In genomic region chr3:71010731-71011455, GRCh38 we compare ENCODE assay signal across 8 cellular contexts.
DNase-seq lines count a peak whose midpoint lies in the region; ATAC-seq and TF ChIP-seq lines count a peak whose summit lies in the region.

No MANE protein-coding gene starts in this region.

- peak overlapping the region; percentile 0; the same call in 1 of the 2 replicates for H3K4me2 ChIP-seq in PC-3 (ENCODE audit: low read length)

- peak in 2 of 3 donors; percentile 69 to 90 for DNase-seq in CD4-positive, CD25-positive, alpha-beta regulatory T cell
- no peak for DNase-seq in PC-3
- DNase-seq in ascending aorta (ENCODE audit: low spot score in 2 of 2): no peak
- peak in 2 of 3 donors; percentile 21 to 32 for DNase-seq in stimulated activated CD4-positive, alpha-beta T cell treated with anti-CD3 and anti-CD28 coated beads, TNF-alpha, amount 100 ng/mL, for 1 hour (ENCODE audit: low read depth in 3 of 3, low spot score in 1 of 3)
- DNase-seq in NOMO-1 treated with DMSO at 0.1 percent for 48 hours (lab: John Stamatoyannopoulos, UW; ENCODE audit: unreplicated experiment): no peak
- DNase-seq in C1 segment of cervical spinal cord (lab: John Stamatoyannopoulos, UW): no peak
- no peak for DNase-seq in T-helper 9 cell

- no peak overlapping the region for H3K9ac ChIP-seq in PC-3 (ENCODE audit: low read length)

- H3F3A ChIP-seq in PC-3 (ENCODE audit: low read length, unreplicated experiment): peaks cover 7% of the 10 kb centered on the region

- peak overlapping the region; percentile 64 for H3K4me3 ChIP-seq in CD4-positive, CD25-positive, alpha-beta regulatory T cell (ENCODE audit: low read depth, low read length)
- H3K4me3 ChIP-seq in PC-3 (ENCODE audit: low read length) (no peak overlapping the region), ascending aorta (no peak overlapping the region)

- peak overlapping the region; percentile 80 for H3K27ac ChIP-seq in CD4-positive, CD25-positive, alpha-beta regulatory T cell (ENCODE audit: insufficient read depth, low read length, poor library complexity, severe bottlenecking)
- no peak overlapping the region for H3K27ac ChIP-seq in PC-3 (ENCODE audit: low read length)
- peak overlapping the region; percentile 43 to 68 for H3K27ac ChIP-seq in ascending aorta

- no peaks in the 10 kb centered on the region for H3K27me3 Mint-ChIP-seq in CD4-positive, CD25-positive, alpha-beta regulatory T cell

- H3K79me2 ChIP-seq in PC-3 (ENCODE audit: low read length): peaks cover 3% of the 10 kb centered on the region; the same call in 1 of the 2 replicates

- no peaks in the 10 kb centered on the region for H3K9me2 ChIP-seq in PC-3 (replicated peaks; ENCODE audit: low read length)

- BruUV-seq in PC-3 (replicated peaks; lab: Mats Ljungman, UMichigan): no TSS peak

- H3K36me3 Mint-ChIP-seq in CD4-positive, CD25-positive, alpha-beta regulatory T cell: peaks cover 27% of the 10 kb centered on the region

- intact Hi-C loops in PC-3 (cut with micrococcal nuclease): no loop called here
- intact Hi-C loops in ascending aorta (cut with DNase I): no loop called here

- peaks cover 35% of the 10 kb centered on the region for H3K36me3 ChIP-seq in CD4-positive, CD25-positive, alpha-beta regulatory T cell (ENCODE audit: control insufficient read depth, insufficient read depth, low read length)
- H3K36me3 ChIP-seq in PC-3 (ENCODE audit: low read depth, low read length) (peaks cover 9% of the 10 kb centered on the region), ascending aorta (peaks cover 6 to 13% of the 10 kb centered on the region in 2 donors)

- peaks cover 58% of the 10 kb centered on the region for H3K4me1 ChIP-seq in CD4-positive, CD25-positive, alpha-beta regulatory T cell (ENCODE audit: control insufficient read depth, insufficient read depth, low read length, poor library complexity, severe bottlenecking)
- peaks cover 24% of the 10 kb centered on the region for H3K4me1 ChIP-seq in PC-3 (ENCODE audit: insufficient read depth, low read length)
- peaks cover 17 to 31% of the 10 kb centered on the region in 2 donors for H3K4me1 ChIP-seq in ascending aorta

- POLR2A ChIA-PET in PC-3 (lab: Charles Lee; ENCODE audit: unreplicated experiment): interaction anchor here (0.6 kb wide), 2 partner anchors 303 to 466 kb away, joined by 3 to 4 read pairs; no protein-coding TSS in a partner anchor

- no peaks in the 10 kb centered on the region for H3K27me3 ChIP-seq in CD4-positive, CD25-positive, alpha-beta regulatory T cell (ENCODE audit: control insufficient read depth, insufficient read depth, low read length)
- H3K27me3 ChIP-seq in PC-3 (ENCODE audit: low read length) (no peaks in the 10 kb centered on the region), ascending aorta (no peaks in the 10 kb centered on the region)

- ATAC-seq in CD4-positive, CD25-positive, alpha-beta regulatory T cell (ENCODE audit: low read depth in 2 of 2): peak; percentile 69 to 80
- ATAC-seq in GM21619 (IDR thresholded peaks at IDR 0.05; ENCODE audit: unreplicated experiment): peak; percentile 45
- no peak for ATAC-seq in PC-3

- TF ChIP-seq CTCF in PC-3 (conservative IDR thresholded peaks at IDR 0.05; ENCODE audit: low read depth, low read length) (no peak), ascending aorta (IDR thresholded peaks at IDR 0.05) (no peak)

- H3K4me3 Mint-ChIP-seq in CD4-positive, CD25-positive, alpha-beta regulatory T cell: peak overlapping the region; percentile 16 to 70 (median 57)

- CTCF ChIA-PET in PC-3 (lab: Charles Lee): no interaction called here

- H4K20me1 ChIP-seq in PC-3 (ENCODE audit: low read length): no peaks in the 10 kb centered on the region

- peak overlapping the region; percentile 89 to 97 (median 90) for H3K27ac Mint-ChIP-seq in CD4-positive, CD25-positive, alpha-beta regulatory T cell

- peaks cover 0 to 4% (median 0%) of the 10 kb centered on the region in 7 donors for H3K9me3 Mint-ChIP-seq in CD4-positive, CD25-positive, alpha-beta regulatory T cell

- H3K4me1 Mint-ChIP-seq in CD4-positive, CD25-positive, alpha-beta regulatory T cell: peaks cover 48 to 89% (median 65%) of the 10 kb centered on the region in 4 donors

- H3K9me3 ChIP-seq in CD4-positive, CD25-positive, alpha-beta regulatory T cell (ENCODE audit: control insufficient read depth in 2 of 2, low read length in 2 of 2): no peaks in the 10 kb centered on the region
- H3K9me3 ChIP-seq in PC-3 (ENCODE audit: low read length): no peaks in the 10 kb centered on the region
- no peaks in the 10 kb centered on the region for H3K9me3 ChIP-seq in ascending aorta

- H2AFZ ChIP-seq in PC-3 (ENCODE audit: low read length): no peak overlapping the region

Comparison
In these comparisons a context has a peak if more than half of its experiments do, and no peak if none do; other contexts are left out.
1. DNase-seq: peak in CD4-positive, CD25-positive, alpha-beta regulatory T cell (2 of 3) and stimulated activated CD4-positive, alpha-beta T cell treated with anti-CD3 and anti-CD28 coated beads, TNF-alpha, amount 100 ng/mL, for 1 hour (2 of 3); none in PC-3 (single experiment), ascending aorta (0 of 2), NOMO-1 treated with DMSO at 0.1 percent for 48 hours (single experiment), C1 segment of cervical spinal cord (0 of 14) and T-helper 9 cell (single experiment).